ENCODE assay signal across 22 cellular contexts in the genomic region with DNA sequence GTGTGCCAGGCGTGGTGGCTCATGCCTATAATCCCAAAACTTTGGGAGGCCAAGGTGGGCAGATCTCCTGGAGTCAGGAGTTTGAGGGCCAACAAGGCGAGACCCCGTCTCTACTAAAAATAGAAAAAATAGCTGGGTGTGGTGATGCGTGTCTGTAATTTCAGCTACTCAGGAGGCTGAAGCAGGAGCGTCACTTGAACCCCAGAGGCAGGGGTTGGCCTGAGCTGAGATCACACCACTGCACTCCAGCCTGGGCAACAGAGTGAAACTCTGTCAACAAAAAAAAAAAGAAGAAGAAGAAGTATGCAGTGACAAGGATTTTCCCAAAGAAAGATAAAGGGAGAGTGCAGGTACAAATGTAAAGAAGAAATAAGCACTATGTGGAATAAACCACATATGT.
"Had no signal": no experiment of that assay in that cellular context is flagged by ENCODE, and none has a peak within 500 bp of the region (broad histone marks: within the 10 kb centered on the region; RNA-seq: fewer than 3 reads in every experiment).

No MANE protein-coding gene starts in this region.

- H3K36me3 ChIP-seq: spleen, thyroid gland, vagina had no signal

- H3K27me3 Mint-ChIP-seq: brain had no signal

- H3K27ac Mint-ChIP-seq: activated CD4-positive, alpha-beta memory T cell treated with anti-CD3 and anti-CD28 coated beads, Interleukin-2, amount 10 ng/mL, durations not matched to agents 7 days and 5 days; activated T-cell treated with anti-CD3 and anti-CD28 coated beads, Interleukin-2, amount 50 U/mL, for 24 hours; activated T-helper 2 cell treated with anti-CD3 and anti-CD28 coated beads, Interferon-gamma antibody, Interleukin-2, Interleukin-4, amounts not matched to agents 10 μg/mL and 5 μg/mL and 100 μg/mL, durations not matched to agents 14 hours and 24 hours and 36 hours; brain; nephron had no signal

- H3K9me3 Mint-ChIP-seq: activated T-helper 2 cell treated with anti-CD3 and anti-CD28 coated beads, Interferon-gamma antibody, Interleukin-2, Interleukin-4, amounts not matched to agents 10 μg/mL and 5 μg/mL and 100 μg/mL, durations not matched to agents 14 hours and 24 hours and 36 hours had no signal

- DNase-seq: activated CD4-positive, alpha-beta memory T cell treated with anti-CD3 and anti-CD28 coated beads, Interleukin-2, amount 10 ng/mL, durations not matched to agents 7 days and 5 days; activated CD4-positive, alpha-beta T cell treated with anti-CD3 and anti-CD28 coated beads for 48 hours; activated CD4-positive, CD25-positive, alpha-beta regulatory T cell; activated naive CD4-positive, alpha-beta T cell treated with Interleukin-2 at 50 U/mL for 16 hours; activated T-cell treated with anti-CD3 and anti-CD28 coated beads, Interleukin-2, amount 50 U/mL, for 24 hours; anterior cingulate cortex; caudate nucleus; dorsolateral prefrontal cortex; foreskin fibroblast; occipital lobe; posterior cingulate gyrus; retina; spleen; stimulated activated CD4-positive, alpha-beta T cell treated with anti-CD3 and anti-CD28 coated beads, Interleukin-4, amount 100 ng/mL, for 4 hours; stimulated activated naive CD4-positive, alpha-beta T cell had no signal

- H3K4me3 ChIP-seq: dorsolateral prefrontal cortex, hepatocyte, thyroid gland, vagina had no signal

- H2AFZ ChIP-seq: hepatocyte had no signal

- H3K27me3 ChIP-seq: dorsolateral prefrontal cortex, hepatocyte, spleen, thyroid gland, vagina had no signal

- H3K9me3 ChIP-seq: thyroid gland, vagina had no signal

- H3K79me2 ChIP-seq: hepatocyte had no signal

- H3K27ac ChIP-seq: dorsolateral prefrontal cortex, epithelial cell of prostate, thyroid gland, vagina had no signal

- H3K4me3 Mint-ChIP-seq: activated CD4-positive, alpha-beta memory T cell treated with anti-CD3 and anti-CD28 coated beads, Interleukin-2, amount 10 ng/mL, durations not matched to agents 7 days and 5 days; activated T-cell treated with anti-CD3 and anti-CD28 coated beads, Interleukin-2, amount 50 U/mL, for 24 hours; brain; nephron had no signal
